In the genomic region with DNA sequence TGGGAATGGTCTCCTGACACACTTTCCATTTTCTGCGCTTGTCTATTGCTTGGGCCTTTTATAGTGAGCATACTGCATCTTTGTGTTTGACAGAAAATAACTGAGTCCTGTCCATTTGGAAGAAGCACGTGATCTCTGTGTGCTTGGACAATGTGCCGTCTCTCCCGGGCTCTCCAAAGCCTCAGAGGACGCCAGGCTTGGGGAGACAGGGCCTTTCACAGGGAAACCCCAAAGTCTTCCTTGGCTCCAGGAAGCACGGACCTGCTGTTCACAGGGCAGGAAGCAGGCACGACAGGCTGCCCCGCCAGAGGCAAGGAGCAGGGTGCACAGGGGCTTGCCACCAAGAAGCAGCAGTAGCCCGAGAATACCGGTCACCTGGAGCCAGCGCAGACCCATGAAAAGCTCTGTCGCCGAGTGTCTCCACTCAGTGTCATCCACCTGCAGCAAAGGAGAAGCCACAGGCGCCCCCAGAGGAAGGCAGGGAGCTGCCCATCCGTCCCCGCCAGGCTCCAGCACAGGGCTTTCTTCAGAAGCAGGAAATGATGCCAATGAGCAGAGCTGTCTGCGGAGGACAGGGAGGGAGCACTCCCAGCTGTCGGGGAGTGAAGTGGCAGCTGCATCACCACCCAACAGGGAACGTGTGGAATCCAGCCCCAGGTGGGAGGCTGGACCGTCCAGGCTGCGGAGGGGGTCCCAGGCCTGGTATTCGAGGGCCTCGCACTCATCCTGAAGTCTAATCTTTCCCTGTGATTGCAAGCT, we compare ENCODE assay signal across 20 cellular contexts.
DNase-seq lines count a peak whose midpoint lies in the region; ATAC-seq and FAIRE-seq lines count a peak whose summit lies in the region.
"Had no signal": no experiment of that assay in that cellular context is flagged by ENCODE, and none has a peak within 500 bp of the region (broad histone marks: within the 10 kb centered on the region; RNA-seq: fewer than 3 reads in every experiment).

No MANE protein-coding gene starts in this region.

- no peaks in the 10 kb centered on the region for H3K9me3 Mint-ChIP-seq in activated naive CD4-positive, alpha-beta T cell treated with anti-CD3 and anti-CD28 coated beads, Interleukin-2, amount 10 ng/mL, durations not matched to agents 7 days and 5 days
- H3K9me3 Mint-ChIP-seq: activated naive CD8-positive, alpha-beta T cell treated with anti-CD3 and anti-CD28 coated beads, Interleukin-2, amount 10 ng/mL, durations not matched to agents 7 days and 5 days; activated T-helper 1 cell treated with anti-CD3 and anti-CD28 coated beads, Interleukin-12 subunit alpha, Interleukin-12 subunit beta, Interleukin-2, Interleukin-4 antibody, amounts not matched to agents 30 ng/mL and 10 ng/mL and 1 ng/mL, durations not matched to agents 14 hours and 24 hours and 36 hours; memory B cell; naive thymus-derived CD4-positive, alpha-beta T cell had no signal

- no peaks in the 10 kb centered on the region for H3K27me3 Mint-ChIP-seq in T-helper 17 cell
- no peaks in the 10 kb centered on the region for H3K27me3 Mint-ChIP-seq in activated naive CD4-positive, alpha-beta T cell treated with anti-CD3 and anti-CD28 coated beads, Interleukin-2, amount 10 ng/mL, durations not matched to agents 7 days and 5 days
- H3K27me3 Mint-ChIP-seq: activated naive CD8-positive, alpha-beta T cell treated with anti-CD3 and anti-CD28 coated beads, Interleukin-2, amount 10 ng/mL, durations not matched to agents 7 days and 5 days; memory B cell; naive thymus-derived CD4-positive, alpha-beta T cell had no signal

- H3K9me3 ChIP-seq in T-helper 17 cell (ENCODE audit: control insufficient read depth, low read length, poor library complexity, severe bottlenecking), result no peaks in the 10 kb centered on the region
- H3K9me3 ChIP-seq: Caco-2, gastroesophageal sphincter, pancreas, SJSA1 had no signal

- peaks cover 8% of the 10 kb centered on the region for H3K4me1 Mint-ChIP-seq in T-helper 17 cell
- H3K4me1 Mint-ChIP-seq in activated naive CD4-positive, alpha-beta T cell treated with anti-CD3 and anti-CD28 coated beads, Interleukin-2, amount 10 ng/mL, durations not matched to agents 7 days and 5 days, result no peaks in the 10 kb centered on the region
- H3K4me1 Mint-ChIP-seq: activated naive CD8-positive, alpha-beta T cell treated with anti-CD3 and anti-CD28 coated beads, Interleukin-2, amount 10 ng/mL, durations not matched to agents 7 days and 5 days; memory B cell had no signal

- CTCF ChIA-PET in activated naive CD4-positive, alpha-beta T cell treated with anti-CD3 and anti-CD28 coated beads, Interleukin-2, amount 10 ng/mL, durations not matched to agents 7 days and 5 days (lab: Charles Lee), result no interaction called here

- no peak for ATAC-seq in T-helper 17 cell
- ATAC-seq: naive thymus-derived CD4-positive, alpha-beta T cell had no signal

- no peak overlapping the region for H3K4me3 Mint-ChIP-seq in T-helper 17 cell
- H3K4me3 Mint-ChIP-seq in activated naive CD4-positive, alpha-beta T cell treated with anti-CD3 and anti-CD28 coated beads, Interleukin-2, amount 10 ng/mL, durations not matched to agents 7 days and 5 days, result no peak overlapping the region
- H3K4me3 Mint-ChIP-seq: activated naive CD8-positive, alpha-beta T cell treated with anti-CD3 and anti-CD28 coated beads, Interleukin-2, amount 10 ng/mL, durations not matched to agents 7 days and 5 days; activated T-helper 1 cell treated with anti-CD3 and anti-CD28 coated beads, Interleukin-12 subunit alpha, Interleukin-12 subunit beta, Interleukin-2, Interleukin-4 antibody, amounts not matched to agents 30 ng/mL and 10 ng/mL and 1 ng/mL, durations not matched to agents 14 hours and 24 hours and 36 hours; memory B cell; naive thymus-derived CD4-positive, alpha-beta T cell had no signal

- H3K27ac Mint-ChIP-seq in T-helper 17 cell, result peak overlapping the region; percentile 29
- H3K27ac Mint-ChIP-seq in activated naive CD4-positive, alpha-beta T cell treated with anti-CD3 and anti-CD28 coated beads, Interleukin-2, amount 10 ng/mL, durations not matched to agents 7 days and 5 days, result no peak overlapping the region
- H3K27ac Mint-ChIP-seq: activated naive CD8-positive, alpha-beta T cell treated with anti-CD3 and anti-CD28 coated beads, Interleukin-2, amount 10 ng/mL, durations not matched to agents 7 days and 5 days; activated T-helper 1 cell treated with anti-CD3 and anti-CD28 coated beads, Interleukin-12 subunit alpha, Interleukin-12 subunit beta, Interleukin-2, Interleukin-4 antibody, amounts not matched to agents 30 ng/mL and 10 ng/mL and 1 ng/mL, durations not matched to agents 14 hours and 24 hours and 36 hours; memory B cell; naive thymus-derived CD4-positive, alpha-beta T cell had no signal

- DNase-seq in NCI-H748 (lab: John Stamatoyannopoulos, UW; ENCODE audit: unreplicated experiment) (peak; percentile 47), NCI-H748 treated with DMSO at 0.1 percent for 48 hours (lab: John Stamatoyannopoulos, UW) (no peak), T-helper 17 cell (no peak), frontal cortex (ENCODE audit: low spot score in 2 of 2) (peak; percentile 44 to 49), pons (ENCODE audit: low spot score) (peak; percentile 77), DMS 273 treated with DMSO at 0.1 percent for 48 hours (lab: John Stamatoyannopoulos, UW) (no peak), NCI-H1105 (lab: John Stamatoyannopoulos, UW) (no peak)
- no peak for DNase-seq in activated naive CD4-positive, alpha-beta T cell treated with anti-CD3 and anti-CD28 coated beads, Interleukin-2, amount 10 ng/mL, durations not matched to agents 7 days and 5 days
- DNase-seq: activated CD4-positive, alpha-beta T cell treated with anti-CD3 and anti-CD28 coated beads for 48 hours; activated naive CD8-positive, alpha-beta T cell treated with anti-CD3 and anti-CD28 coated beads, Interleukin-2, amount 10 ng/mL, durations not matched to agents 7 days and 5 days; Caco-2; effector CD8-positive, alpha-beta T cell; naive thymus-derived CD4-positive, alpha-beta T cell; NCI-H1105 treated with DMSO at 0.1 percent for 48 hours had no signal

- peaks cover 6% of the 10 kb centered on the region for H3K36me3 Mint-ChIP-seq in T-helper 17 cell (ENCODE audit: low read depth)
- peaks cover 5% of the 10 kb centered on the region for H3K36me3 Mint-ChIP-seq in activated naive CD4-positive, alpha-beta T cell treated with anti-CD3 and anti-CD28 coated beads, Interleukin-2, amount 10 ng/mL, durations not matched to agents 7 days and 5 days
- H3K36me3 Mint-ChIP-seq: activated naive CD8-positive, alpha-beta T cell treated with anti-CD3 and anti-CD28 coated beads, Interleukin-2, amount 10 ng/mL, durations not matched to agents 7 days and 5 days had no signal

- no peak for FAIRE-seq in frontal cortex (lab: Jason Lieb, UNC)
- FAIRE-seq: A204.1, pancreas had no signal

Comparison
In these comparisons a context has a peak if more than half of its experiments do, and no peak if none do; other contexts are left out.
1. DNase-seq: peak in NCI-H748 (single experiment), frontal cortex (2 of 2) and pons (single experiment); none in NCI-H748 treated with DMSO at 0.1 percent for 48 hours (single experiment), T-helper 17 cell (0 of 3), DMS 273 treated with DMSO at 0.1 percent for 48 hours (single experiment), activated naive CD4-positive, alpha-beta T cell treated with anti-CD3 and anti-CD28 coated beads, Interleukin-2, amount 10 ng/mL, durations not matched to agents 7 days and 5 days (single experiment) and NCI-H1105 (single experiment).